Comparison of ENCODE assay signal across 8 cellular contexts in the genomic region with DNA sequence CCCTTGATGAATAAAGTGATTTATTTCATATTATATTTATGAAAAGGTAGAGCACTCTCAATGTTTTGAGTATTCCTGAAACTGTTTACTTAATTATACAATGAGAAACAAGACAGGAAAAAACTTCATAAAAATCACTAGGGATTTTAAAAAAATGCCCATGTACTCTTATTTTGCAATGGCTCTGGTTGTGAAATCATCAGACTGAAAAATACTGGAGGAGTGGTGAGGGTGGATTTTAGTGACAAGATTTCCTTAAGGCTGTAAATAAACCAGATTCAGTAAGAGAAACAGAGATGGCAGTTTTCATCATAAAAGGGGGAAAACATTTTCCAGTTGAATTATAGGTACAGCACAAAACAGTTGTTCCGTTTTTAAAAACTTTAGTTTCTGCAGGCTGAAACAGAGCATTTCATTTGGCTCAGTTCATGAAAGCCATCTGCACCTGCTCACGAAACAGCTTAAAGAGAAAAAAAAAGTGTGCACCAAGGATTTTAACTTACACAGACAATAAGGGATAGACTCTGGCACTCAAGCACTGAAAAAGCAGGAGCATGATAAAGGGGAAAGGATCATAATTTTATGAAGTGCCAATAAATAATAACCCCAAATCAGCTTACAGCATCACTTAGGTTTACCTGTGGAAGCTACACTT.
DNase-seq lines count a peak whose midpoint lies in the region; ATAC-seq and TF ChIP-seq lines count a peak whose summit lies in the region.

No MANE protein-coding gene starts in this region.

- H3K9me3 Mint-ChIP-seq in WTC11, result no peaks in the 10 kb centered on the region
- H3K9me3 Mint-ChIP-seq in stimulated activated naive B cell treated with anti-CD40 and anti-IgM and Interleukin-4, amounts not matched to agents 10 μg/mL and 1 μg/mL and 100 μg/mL, for 72 hours, result no peaks in the 10 kb centered on the region

- no peaks in the 10 kb centered on the region for H3K27me3 Mint-ChIP-seq in WTC11 (ENCODE audit: low read depth)
- H3K27me3 Mint-ChIP-seq in stimulated activated naive B cell treated with anti-CD40 and anti-IgM and Interleukin-4, amounts not matched to agents 10 μg/mL and 1 μg/mL and 100 μg/mL, for 72 hours, result no peaks in the 10 kb centered on the region

- no peaks in the 10 kb centered on the region for H3K36me3 Mint-ChIP-seq in WTC11
- H3K36me3 Mint-ChIP-seq in stimulated activated naive B cell treated with anti-CD40 and anti-IgM and Interleukin-4, amounts not matched to agents 10 μg/mL and 1 μg/mL and 100 μg/mL, for 72 hours, result peaks cover 0 to 1% of the 10 kb centered on the region in 2 donors

- POLR2A ChIA-PET in WTC11 (lab: Charles Lee), result interaction anchor here (1.3 to 2.3 kb wide), 2 partner anchors 90 to 147 kb away, joined by 3 to 8 read pairs; a partner anchor contains a TSS

- in situ Hi-C loops in G401 (cut with HindIII; ENCODE audit: low sequenced_read_pairs), result no loop called here

- intact Hi-C loops in left ventricle myocardium superior (cut with micrococcal nuclease), result no loop called here

- no peak overlapping the region for H3K4me3 Mint-ChIP-seq in WTC11
- H3K4me3 Mint-ChIP-seq in stimulated activated naive B cell treated with anti-CD40 and anti-IgM and Interleukin-4, amounts not matched to agents 10 μg/mL and 1 μg/mL and 100 μg/mL, for 72 hours, result peak overlapping the region; percentile 48 to 62

- CTCF ChIA-PET in WTC11 (lab: Charles Lee), result interaction anchor here (1.2 to 5.2 kb wide), 5 partner anchors 39 to 147 kb away, joined by 3 to 47 read pairs (median 5); a partner anchor contains a TSS

- no peak for ATAC-seq in WTC11
- ATAC-seq in left ventricle myocardium superior, result peak; percentile 32
- ATAC-seq in stimulated activated naive B cell treated with anti-CD40 and anti-IgM and Interleukin-4, amounts not matched to agents 10 μg/mL and 1 μg/mL and 100 μg/mL, for 72 hours (replicated peaks), result no peak
- ATAC-seq in HG02973 (IDR thresholded peaks at IDR 0.05; ENCODE audit: unreplicated experiment), result no peak

- peaks cover 39% of the 10 kb centered on the region for H3K4me1 Mint-ChIP-seq in WTC11
- H3K4me1 Mint-ChIP-seq in stimulated activated naive B cell treated with anti-CD40 and anti-IgM and Interleukin-4, amounts not matched to agents 10 μg/mL and 1 μg/mL and 100 μg/mL, for 72 hours, result peaks cover 26 to 49% of the 10 kb centered on the region in 2 donors

- DNase-seq in NCI-H1105 (lab: John Stamatoyannopoulos, UW) (peak; percentile 51), NCI-H1105 treated with DMSO at 0.1 percent for 48 hours (lab: John Stamatoyannopoulos, UW) (no peak), WTC11 (ENCODE audit: low spot score) (no peak), left ventricle myocardium superior (no peak), NCI-H2029 treated with DMSO at 0.1 percent for 48 hours (lab: John Stamatoyannopoulos, UW) (no peak), G401 (ENCODE audit: low spot score) (no peak)
- DNase-seq in stimulated activated naive B cell treated with anti-CD40 and anti-IgM and Interleukin-4, amounts not matched to agents 10 μg/mL and 1 μg/mL and 100 μg/mL, for 72 hours, result no peak

- TF ChIP-seq CTCF in WTC11 (IDR thresholded peaks at IDR 0.05), result no peak

- peak overlapping the region; percentile 84 for H3K27ac Mint-ChIP-seq in WTC11
- no peak overlapping the region for H3K27ac Mint-ChIP-seq in stimulated activated naive B cell treated with anti-CD40 and anti-IgM and Interleukin-4, amounts not matched to agents 10 μg/mL and 1 μg/mL and 100 μg/mL, for 72 hours

TF ChIP-seq in WTC11, 78 proteins besides CTCF, POLR2A, EP300 and RAD21:
- TF ChIP-seq, protein P1, sequence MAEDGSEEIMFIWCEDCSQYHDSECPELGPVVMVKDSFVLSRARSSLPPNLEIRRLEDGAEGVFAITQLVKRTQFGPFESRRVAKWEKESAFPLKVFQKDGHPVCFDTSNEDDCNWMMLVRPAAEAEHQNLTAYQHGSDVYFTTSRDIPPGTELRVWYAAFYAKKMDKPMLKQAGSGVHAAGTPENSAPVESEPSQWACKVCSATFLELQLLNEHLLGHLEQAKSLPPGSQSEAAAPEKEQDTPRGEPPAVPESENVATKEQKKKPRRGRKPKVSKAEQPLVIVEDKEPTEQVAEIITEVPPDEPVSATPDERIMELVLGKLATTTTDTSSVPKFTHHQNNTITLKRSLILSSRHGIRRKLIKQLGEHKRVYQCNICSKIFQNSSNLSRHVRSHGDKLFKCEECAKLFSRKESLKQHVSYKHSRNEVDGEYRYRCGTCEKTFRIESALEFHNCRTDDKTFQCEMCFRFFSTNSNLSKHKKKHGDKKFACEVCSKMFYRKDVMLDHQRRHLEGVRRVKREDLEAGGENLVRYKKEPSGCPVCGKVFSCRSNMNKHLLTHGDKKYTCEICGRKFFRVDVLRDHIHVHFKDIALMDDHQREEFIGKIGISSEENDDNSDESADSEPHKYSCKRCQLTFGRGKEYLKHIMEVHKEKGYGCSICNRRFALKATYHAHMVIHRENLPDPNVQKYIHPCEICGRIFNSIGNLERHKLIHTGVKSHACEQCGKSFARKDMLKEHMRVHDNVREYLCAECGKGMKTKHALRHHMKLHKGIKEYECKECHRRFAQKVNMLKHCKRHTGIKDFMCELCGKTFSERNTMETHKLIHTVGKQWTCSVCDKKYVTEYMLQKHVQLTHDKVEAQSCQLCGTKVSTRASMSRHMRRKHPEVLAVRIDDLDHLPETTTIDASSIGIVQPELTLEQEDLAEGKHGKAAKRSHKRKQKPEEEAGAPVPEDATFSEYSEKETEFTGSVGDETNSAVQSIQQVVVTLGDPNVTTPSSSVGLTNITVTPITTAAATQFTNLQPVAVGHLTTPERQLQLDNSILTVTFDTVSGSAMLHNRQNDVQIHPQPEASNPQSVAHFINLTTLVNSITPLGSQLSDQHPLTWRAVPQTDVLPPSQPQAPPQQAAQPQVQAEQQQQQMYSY (CRISPR knock-in tag; IDR thresholded peaks at IDR 0.05), result no peak
- TF ChIP-seq, protein P2, sequence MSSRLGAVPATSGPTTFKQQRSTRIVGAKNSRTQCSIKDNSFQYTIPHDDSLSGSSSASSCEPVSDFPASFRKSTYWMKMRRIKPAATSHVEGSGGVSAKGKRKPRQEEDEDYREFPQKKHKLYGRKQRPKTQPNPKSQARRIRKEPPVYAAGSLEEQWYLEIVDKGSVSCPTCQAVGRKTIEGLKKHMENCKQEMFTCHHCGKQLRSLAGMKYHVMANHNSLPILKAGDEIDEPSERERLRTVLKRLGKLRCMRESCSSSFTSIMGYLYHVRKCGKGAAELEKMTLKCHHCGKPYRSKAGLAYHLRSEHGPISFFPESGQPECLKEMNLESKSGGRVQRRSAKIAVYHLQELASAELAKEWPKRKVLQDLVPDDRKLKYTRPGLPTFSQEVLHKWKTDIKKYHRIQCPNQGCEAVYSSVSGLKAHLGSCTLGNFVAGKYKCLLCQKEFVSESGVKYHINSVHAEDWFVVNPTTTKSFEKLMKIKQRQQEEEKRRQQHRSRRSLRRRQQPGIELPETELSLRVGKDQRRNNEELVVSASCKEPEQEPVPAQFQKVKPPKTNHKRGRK (CRISPR knock-in tag; IDR thresholded peaks at IDR 0.05; ENCODE audit: borderline replicate concordance), result no peak
- no peak for TF ChIP-seq OVOL2 (CRISPR knock-in tag; IDR thresholded peaks at IDR 0.05; ENCODE audit: borderline replicate concordance)
- TF ChIP-seq, protein P3, sequence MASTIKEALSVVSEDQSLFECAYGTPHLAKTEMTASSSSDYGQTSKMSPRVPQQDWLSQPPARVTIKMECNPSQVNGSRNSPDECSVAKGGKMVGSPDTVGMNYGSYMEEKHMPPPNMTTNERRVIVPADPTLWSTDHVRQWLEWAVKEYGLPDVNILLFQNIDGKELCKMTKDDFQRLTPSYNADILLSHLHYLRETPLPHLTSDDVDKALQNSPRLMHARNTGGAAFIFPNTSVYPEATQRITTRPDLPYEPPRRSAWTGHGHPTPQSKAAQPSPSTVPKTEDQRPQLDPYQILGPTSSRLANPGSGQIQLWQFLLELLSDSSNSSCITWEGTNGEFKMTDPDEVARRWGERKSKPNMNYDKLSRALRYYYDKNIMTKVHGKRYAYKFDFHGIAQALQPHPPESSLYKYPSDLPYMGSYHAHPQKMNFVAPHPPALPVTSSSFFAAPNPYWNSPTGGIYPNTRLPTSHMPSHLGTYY (CRISPR knock-in tag; IDR thresholded peaks at IDR 0.05), result no peak
- TF ChIP-seq RORB (CRISPR knock-in tag; IDR thresholded peaks at IDR 0.05), result no peak
- no peak for TF ChIP-seq CREB1 (CRISPR knock-in tag; IDR thresholded peaks at IDR 0.05)
- TF ChIP-seq, protein P4, sequence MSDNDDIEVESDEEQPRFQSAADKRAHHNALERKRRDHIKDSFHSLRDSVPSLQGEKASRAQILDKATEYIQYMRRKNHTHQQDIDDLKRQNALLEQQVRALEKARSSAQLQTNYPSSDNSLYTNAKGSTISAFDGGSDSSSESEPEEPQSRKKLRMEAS (CRISPR knock-in tag; IDR thresholded peaks at IDR 0.05), result no peak
- no peak for TF ChIP-seq JAZF1 (CRISPR knock-in tag; IDR thresholded peaks at IDR 0.05)
- no peak for TF ChIP-seq SP1 (CRISPR knock-in tag; conservative IDR thresholded peaks at IDR 0.05)
- TF ChIP-seq, protein P5, sequence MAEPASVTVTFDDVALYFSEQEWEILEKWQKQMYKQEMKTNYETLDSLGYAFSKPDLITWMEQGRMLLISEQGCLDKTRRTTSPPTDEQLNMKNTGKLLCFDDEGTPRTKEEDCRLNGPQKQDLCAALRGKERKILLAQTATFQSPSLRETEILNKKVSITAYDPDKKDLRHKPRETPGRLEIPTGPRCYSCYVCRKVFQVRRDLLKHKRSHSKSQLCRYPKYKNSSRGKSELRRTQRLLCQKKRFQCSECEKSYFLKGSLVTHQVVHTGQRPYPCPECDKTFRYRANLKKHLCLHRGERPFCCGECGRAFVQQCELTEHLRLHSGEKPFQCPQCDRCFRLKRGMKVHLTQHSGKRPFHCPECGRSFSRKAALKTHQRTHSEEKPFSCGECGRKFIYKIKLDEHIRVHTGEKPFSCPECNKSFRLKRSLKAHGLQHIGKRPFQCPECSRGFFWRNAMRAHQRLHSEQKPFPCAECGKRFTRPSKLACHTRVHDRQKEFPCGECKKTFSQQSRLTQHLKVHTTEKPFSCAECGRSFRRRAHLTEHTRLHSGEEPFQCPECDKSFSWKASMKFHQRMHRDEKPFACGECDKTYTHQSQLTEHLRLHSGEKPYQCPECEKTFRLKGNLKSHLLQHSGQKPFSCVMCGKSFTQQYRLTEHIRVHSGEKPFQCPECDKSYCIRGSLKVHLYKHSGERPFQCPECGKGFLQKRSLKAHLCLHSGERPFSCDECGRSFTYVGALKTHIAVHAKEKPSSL (CRISPR knock-in tag; conservative IDR thresholded peaks at IDR 0.05), result no peak
- TF ChIP-seq ZNF671 (CRISPR knock-in tag; IDR thresholded peaks at IDR 0.05), result no peak
